In genomic region chr2:175871331-175871730, GRCh38 we compare ENCODE assay signal across 16 cellular contexts.
"Had no signal": no experiment of that assay in that cellular context is flagged by ENCODE, and none has a peak within 500 bp of the region (broad histone marks: within the 10 kb centered on the region; RNA-seq: fewer than 3 reads in every experiment).

No MANE protein-coding gene starts in this region.

- H3K9me3 ChIP-seq: body of pancreas, ovary, right lobe of liver, tibial nerve had no signal

- H2AFZ ChIP-seq: neural progenitor cell had no signal

- H3K4me1 ChIP-seq: body of pancreas, right lobe of liver, tibial nerve had no signal

- H3K36me3 ChIP-seq: neural progenitor cell, ovary, right lobe of liver, tibial nerve, WERI-Rb-1 had no signal

- H3K4me3 ChIP-seq: body of pancreas, neural progenitor cell, ovary, right lobe of liver, tibial nerve had no signal

- DNase-seq: activated CD4-positive, alpha-beta T cell treated with anti-CD3 and anti-CD28 coated beads, Interleukin-2, amount 50 U/mL, for 48 hours; activated naive CD4-positive, alpha-beta T cell treated with anti-CD3 and anti-CD28 coated beads for 36 hours; activated naive CD8-positive, alpha-beta T cell treated with anti-CD3 and anti-CD28 coated beads, Interleukin-2, amount 50 U/mL, for 24 hours; body of pancreas; central memory CD4-positive, alpha-beta T cell; effector memory CD8-positive, alpha-beta T cell; midbrain; naive B cell; ovary; right lobe of liver; T-helper 17 cell; WERI-Rb-1 had no signal

- H3K27ac ChIP-seq: body of pancreas, epithelial cell of prostate, neural progenitor cell, ovary, right lobe of liver, tibial nerve, WERI-Rb-1 had no signal

- ATAC-seq: activated naive CD8-positive, alpha-beta T cell treated with anti-CD3 and anti-CD28 coated beads, Interleukin-2, amount 50 U/mL, for 24 hours; body of pancreas; effector memory CD8-positive, alpha-beta T cell; right lobe of liver; T-helper 17 cell had no signal

- H3K9ac ChIP-seq: neural progenitor cell had no signal

- H3K27me3 ChIP-seq: body of pancreas, neural progenitor cell, ovary, right lobe of liver, tibial nerve had no signal

- H3K4me2 ChIP-seq: neural progenitor cell had no signal

- FAIRE-seq: islet of Langerhans had no signal
